ENCODE assay signal across 13 cellular contexts in genomic region chr12:1054103-1054838, GRCh38.
DNase-seq lines count a peak whose midpoint lies in the region; ATAC-seq, FAIRE-seq and TF ChIP-seq lines count a peak whose summit lies in the region.
"Had no signal": no experiment of that assay in that cellular context is flagged by ENCODE, and none has a peak within 500 bp of the region (broad histone marks: within the 10 kb centered on the region; RNA-seq: fewer than 3 reads in every experiment).

No MANE protein-coding gene starts in this region.

- H3K9me3 ChIP-seq in SK-N-MC (ENCODE audit: low read depth, low read length) (peaks cover 8% of the 10 kb centered on the region; the same call in 1 of the 2 replicates), heart left ventricle (peaks cover 0 to 18% (median 12%) of the 10 kb centered on the region in 12 donors), uterus (peaks cover 0 to 5% of the 10 kb centered on the region in 2 donors)

- peak overlapping the region; percentile 42 for H3K27ac Mint-ChIP-seq in osteocyte (ENCODE audit: unreplicated experiment)
- H3K27ac Mint-ChIP-seq: activated CD8-positive, alpha-beta memory T cell treated with anti-CD3 and anti-CD28 coated beads, Interleukin-2, amount 10 ng/mL, durations not matched to agents 7 days and 5 days had no signal

- intact Hi-C loops in heart left ventricle (cut with DNase I) = loop anchor here in 1 of 10 donors (10.0 kb wide), 1 partner anchor 59 kb away; the partner anchor contains the start of gene ERC1
- intact Hi-C loops in uterus (cut with DNase I; ENCODE audit: low total_unique reads) = no loop called here

- H3K9ac ChIP-seq in SK-N-MC (ENCODE audit: insufficient read length) = no peak overlapping the region

- no peaks in the 10 kb centered on the region for H3K27me3 ChIP-seq in heart left ventricle
- H3K27me3 ChIP-seq in uterus = no peaks in the 10 kb centered on the region

- no peak for TF ChIP-seq CTCF in heart left ventricle (IDR thresholded peaks at IDR 0.05)
- no peak for TF ChIP-seq CTCF in osteocyte (IDR thresholded peaks at IDR 0.05)
- no peak for TF ChIP-seq CTCF in uterus (IDR thresholded peaks at IDR 0.05)

- TF ChIP-seq POLR2A in H54 (IDR thresholded peaks at IDR 0.05; ENCODE audit: low read depth, low read length) = no peak
- no peak for TF ChIP-seq POLR2A in heart left ventricle (IDR thresholded peaks at IDR 0.05)
- no peak for TF ChIP-seq POLR2A in uterus (IDR thresholded peaks at IDR 0.05)

- peak; percentile 36 for FAIRE-seq in H54 (lab: Jason Lieb, UNC)
- FAIRE-seq: endothelial cell of umbilical vein, islet of Langerhans had no signal

- H3K27me3 Mint-ChIP-seq in osteocyte (ENCODE audit: unreplicated experiment) = no peaks in the 10 kb centered on the region
- H3K27me3 Mint-ChIP-seq: activated CD8-positive, alpha-beta memory T cell treated with anti-CD3 and anti-CD28 coated beads, Interleukin-2, amount 10 ng/mL, durations not matched to agents 7 days and 5 days had no signal

- H3K36me3 ChIP-seq in SK-N-MC (ENCODE audit: insufficient read depth, low read length) (0 out of 2 replicates have a peak, but pooled peaks cover 3% of the 10 kb centered on the region), heart left ventricle (peaks cover 0 to 5% (median 0%) of the 10 kb centered on the region in 9 donors), uterus (no peaks in the 10 kb centered on the region)

- peaks cover 14% of the 10 kb centered on the region for H3K9me3 Mint-ChIP-seq in osteocyte (ENCODE audit: unreplicated experiment)

- H3K36me3 Mint-ChIP-seq in osteocyte (ENCODE audit: unreplicated experiment) = peaks cover 14% of the 10 kb centered on the region

- no peak for DNase-seq in H54 (ENCODE audit: insufficient read length, low spot score)
- no peak for DNase-seq in SK-N-MC (ENCODE audit: low read depth, low spot score)
- peak in 1 of 5 donors; percentile 10 for DNase-seq in heart left ventricle
- DNase-seq in osteocyte (ENCODE audit: extremely low spot score, unreplicated experiment) = no peak
- DNase-seq in HT-29 (ENCODE audit: low spot score) = no peak
- no peak for DNase-seq in uterus
- no peak for DNase-seq in NCI-H2029 treated with DMSO at 0.1 percent for 48 hours (lab: John Stamatoyannopoulos, UW)
- DNase-seq: activated CD8-positive, alpha-beta memory T cell treated with anti-CD3 and anti-CD28 coated beads, Interleukin-2, amount 10 ng/mL, durations not matched to agents 7 days and 5 days; H7 had no signal

- no peak overlapping the region for H3K4me3 Mint-ChIP-seq in osteocyte (ENCODE audit: unreplicated experiment)
- H3K4me3 Mint-ChIP-seq: activated CD8-positive, alpha-beta memory T cell treated with anti-CD3 and anti-CD28 coated beads, Interleukin-2, amount 10 ng/mL, durations not matched to agents 7 days and 5 days had no signal

- H3K27ac ChIP-seq in SK-N-MC (0 out of 2 replicates have a peak overlapping the region, but pooled peaks have one; percentile 19), heart left ventricle (peak overlapping the region in 11 of 12 donors; percentile 15 to 71 (median 55)), uterus (no peak overlapping the region)
- H3K27ac ChIP-seq: C4-2B had no signal

- WGBS in heart left ventricle, 4 donors = 42 to 56% (median 48%) methylated on average over 6 of the region's 6 CpGs

- H3K4me1 ChIP-seq in heart left ventricle = peaks cover 0 to 21% (median 13%) of the 10 kb centered on the region in 12 donors
- H3K4me1 ChIP-seq in uterus = no peaks in the 10 kb centered on the region

- H3K4me1 Mint-ChIP-seq in osteocyte (ENCODE audit: unreplicated experiment) = peaks cover 26% of the 10 kb centered on the region

- ATAC-seq in heart left ventricle (peak; percentile 63 to 86 (median 80)), GM21360 (IDR thresholded peaks at IDR 0.05; ENCODE audit: unreplicated experiment) (no peak)
- ATAC-seq: activated CD8-positive, alpha-beta memory T cell treated with anti-CD3 and anti-CD28 coated beads, Interleukin-2, amount 10 ng/mL, durations not matched to agents 7 days and 5 days had no signal

- no peak overlapping the region for H3K4me3 ChIP-seq in SK-N-MC
- peak overlapping the region in 2 of 12 donors; percentile 8 to 9 for H3K4me3 ChIP-seq in heart left ventricle
- no peak overlapping the region for H3K4me3 ChIP-seq in uterus

Comparison
In these comparisons a context has a peak if more than half of its experiments do, and no peak if none do; other contexts are left out.
1. H3K27ac ChIP-seq: peak in SK-N-MC (single experiment) and heart left ventricle (11 of 12); none in uterus (0 of 2).